8 cellular contexts compared by ENCODE assay signal in the genomic region with DNA sequence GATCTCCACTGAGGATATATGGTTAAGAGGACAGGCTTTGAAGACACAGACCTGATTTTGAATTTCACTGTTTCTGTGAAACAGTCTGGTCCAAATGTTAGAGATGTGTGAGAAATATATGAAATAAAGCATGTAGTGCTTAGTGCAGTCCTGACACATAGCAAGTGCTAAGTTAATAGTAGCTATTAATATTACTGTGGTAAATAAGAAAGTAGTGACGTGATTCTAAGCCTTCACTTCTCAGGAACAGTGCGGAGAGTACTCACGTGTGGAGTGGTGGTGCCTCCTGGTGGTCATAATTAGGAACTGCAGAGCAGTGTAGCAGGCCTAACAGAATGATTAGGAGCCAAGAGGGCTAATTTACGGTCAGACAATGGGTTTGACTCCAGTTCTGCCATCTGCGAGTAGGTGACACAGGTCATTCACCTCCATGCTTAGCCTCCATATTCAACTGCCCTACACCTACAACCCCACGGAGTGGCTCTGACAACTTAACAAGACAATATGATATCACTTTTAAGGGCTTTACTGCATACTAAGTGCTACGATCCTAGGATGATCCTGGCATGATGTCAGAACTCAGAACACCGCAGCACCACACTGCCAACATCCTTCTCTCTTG.
DNase-seq lines count a peak whose midpoint lies in the region; ATAC-seq and TF ChIP-seq lines count a peak whose summit lies in the region.

No MANE protein-coding gene starts in this region.

- TF ChIP-seq CTCF in Calu3 (IDR thresholded peaks at IDR 0.05; ENCODE audit: unreplicated experiment): peak; percentile 98

- DNase-seq in Calu3 (peak; percentile 86), NAMALWA (ENCODE audit: low spot score) (peak; percentile 91), cardiac septum (ENCODE audit: low spot score) (peak; percentile 88), pulmonary artery endothelial cell (ENCODE audit: low read depth, low spot score) (peak; percentile 40)
- peak; percentile 67 for DNase-seq in activated naive CD8-positive, alpha-beta T cell treated with anti-CD3 and anti-CD28 coated beads for 36 hours

- H3K4me1 Mint-ChIP-seq in Calu3 (ENCODE audit: low read depth, unreplicated experiment): peaks cover 7% of the 10 kb centered on the region
- peaks cover 7% of the 10 kb centered on the region for H3K4me1 Mint-ChIP-seq in activated naive CD8-positive, alpha-beta T cell treated with anti-CD3 and anti-CD28 coated beads for 36 hours

- peak; percentile 81 for ATAC-seq in GM21737 (IDR thresholded peaks at IDR 0.05; ENCODE audit: unreplicated experiment)
- ATAC-seq in SK-N-SH treated with all-trans-retinoic acid at 6 μM for 48 hours: peak; percentile 74
- ATAC-seq in HG02678 (IDR thresholded peaks at IDR 0.05; ENCODE audit: unreplicated experiment): no peak

- no peak overlapping the region for H3K27ac Mint-ChIP-seq in Calu3 (ENCODE audit: unreplicated experiment)
- H3K27ac Mint-ChIP-seq in activated naive CD8-positive, alpha-beta T cell treated with anti-CD3 and anti-CD28 coated beads for 36 hours: no peak overlapping the region

- peaks cover 41% of the 10 kb centered on the region for H3K27me3 Mint-ChIP-seq in Calu3 (ENCODE audit: unreplicated experiment)
- H3K27me3 Mint-ChIP-seq in activated naive CD8-positive, alpha-beta T cell treated with anti-CD3 and anti-CD28 coated beads for 36 hours: no peaks in the 10 kb centered on the region

- intact Hi-C loops in Calu3 (cut with micrococcal nuclease; ENCODE audit: unreplicated experiment): loop anchor here (1.0 to 10.0 kb wide), 5 partner anchors 24 to 543 kb away; no protein-coding TSS in a partner anchor
- intact Hi-C loops in cardiac septum (cut with DNase I): loop anchor here (1.0 to 5.0 kb wide), 5 partner anchors 24 to 542 kb away; no protein-coding TSS in a partner anchor

- H3K9me3 Mint-ChIP-seq in Calu3 (ENCODE audit: low read depth, unreplicated experiment): no peaks in the 10 kb centered on the region
- H3K9me3 Mint-ChIP-seq in activated naive CD8-positive, alpha-beta T cell treated with anti-CD3 and anti-CD28 coated beads for 36 hours: no peaks in the 10 kb centered on the region

- CTCF ChIA-PET in Calu3 (lab: Charles Lee): interaction anchor here (0.6 to 1.8 kb wide), 11 partner anchors 21 to 623 kb away, joined by 3 to 15 read pairs (median 4); partner anchors contain the start of genes SGK2 and SRSF6

- no peak overlapping the region for H3K4me3 Mint-ChIP-seq in Calu3 (ENCODE audit: low read depth, unreplicated experiment)
- no peak overlapping the region for H3K4me3 Mint-ChIP-seq in activated naive CD8-positive, alpha-beta T cell treated with anti-CD3 and anti-CD28 coated beads for 36 hours

- no TSS peak for BruUV-seq in Calu3 (replicated peaks; lab: Mats Ljungman, UMichigan)

- H3K36me3 Mint-ChIP-seq in Calu3 (ENCODE audit: insufficient read depth, unreplicated experiment): no peaks in the 10 kb centered on the region
- H3K36me3 Mint-ChIP-seq in activated naive CD8-positive, alpha-beta T cell treated with anti-CD3 and anti-CD28 coated beads for 36 hours: no peaks in the 10 kb centered on the region

TF ChIP-seq in SK-N-SH treated with all-trans-retinoic acid at 6 μM for 48 hours, 23 proteins besides CTCF, POLR2A, EP300 and RAD21:
- TF ChIP-seq ZFP3 (CRISPR knock-in tag; IDR thresholded peaks at IDR 0.05): no peak
- no peak for TF ChIP-seq ESRRG (CRISPR knock-in tag; IDR thresholded peaks at IDR 0.05)
- no peak for TF ChIP-seq ZNF70 (CRISPR knock-in tag; IDR thresholded peaks at IDR 0.05)
- TF ChIP-seq ZNF565 (CRISPR knock-in tag; conservative IDR thresholded peaks at IDR 0.05; ENCODE audit: low read depth): no peak
- TF ChIP-seq OSR1 (CRISPR knock-in tag; IDR thresholded peaks at IDR 0.05): no peak
- TF ChIP-seq ZNF8 (CRISPR knock-in tag; IDR thresholded peaks at IDR 0.05): no peak
- TF ChIP-seq ZC3H10 (CRISPR knock-in tag; IDR thresholded peaks at IDR 0.05): no peak
TF ChIP-seq in SK-N-SH treated with all-trans-retinoic acid at 6 μM for 48 hours: peak in this region for 0.

Comparison
In these comparisons a context has a peak if more than half of its experiments do, and no peak if none do; other contexts are left out.
1. DNase-seq: peak in every context shown above with its lines; median percentile 91 in NAMALWA; 88 in cardiac septum; 86 in Calu3; 67 in activated naive CD8-positive, alpha-beta T cell treated with anti-CD3 and anti-CD28 coated beads for 36 hours; 40 in pulmonary artery endothelial cell.